13 cellular contexts compared by ENCODE assay signal in the genomic region with DNA sequence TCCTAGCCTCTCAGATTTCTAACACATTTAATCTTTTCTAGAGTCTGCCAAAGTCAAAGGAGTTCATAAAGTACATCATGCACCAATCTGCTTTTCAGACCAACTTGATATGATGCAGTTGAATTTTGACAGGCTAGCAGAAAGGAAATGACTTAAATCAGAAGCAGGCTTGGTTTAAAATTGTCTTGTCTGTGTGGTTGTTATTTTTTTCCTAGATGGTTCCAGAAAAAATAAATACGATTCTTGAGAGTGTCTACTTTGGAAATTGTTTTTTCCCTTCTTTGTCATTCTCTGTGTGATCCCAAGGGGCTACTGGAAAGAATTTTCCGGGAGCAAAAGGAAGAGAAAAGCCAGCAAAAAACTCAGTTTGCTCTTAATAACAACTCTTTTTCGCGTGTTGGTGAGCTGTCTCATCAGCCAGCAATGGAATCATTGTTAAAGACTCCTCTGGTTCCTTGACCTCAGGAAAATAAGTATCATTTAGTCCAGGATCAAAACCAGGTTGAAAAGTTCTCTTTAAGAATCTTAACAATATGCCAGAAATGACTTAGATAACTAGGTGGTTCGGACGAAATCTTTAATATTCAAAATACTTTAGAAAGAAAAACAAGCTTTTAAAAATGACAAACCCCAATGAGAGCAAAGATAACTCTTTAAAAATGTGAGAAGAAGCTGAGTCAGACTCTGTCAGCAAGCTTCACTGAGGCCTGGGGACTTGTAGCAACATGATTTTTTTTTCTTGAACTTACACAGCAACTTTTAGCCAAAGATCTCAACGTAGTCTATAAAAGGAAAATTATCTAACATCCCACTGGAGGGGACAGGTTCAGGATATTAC. TPM values are rescaled to one million over a fixed set of nuclear protein-coding genes. Genes with fewer than 3 reads are reported as not detected.
DNase-seq lines count a peak whose midpoint lies in the region; ATAC-seq and TF ChIP-seq lines count a peak whose summit lies in the region.
"Had no signal": no experiment of that assay in that cellular context is flagged by ENCODE, and none has a peak within 500 bp of the region (broad histone marks: within the 10 kb centered on the region; RNA-seq: fewer than 3 reads in every experiment).

No MANE protein-coding gene starts in this region.

- H2AFZ ChIP-seq in neural progenitor cell (replicated peaks): peak overlapping the region; percentile 68

- no peaks in the 10 kb centered on the region for H3K36me3 ChIP-seq in neural progenitor cell

- H3K27ac ChIP-seq in neural progenitor cell: no peak overlapping the region
- H3K27ac ChIP-seq: A549 had no signal

- H3K79me2 ChIP-seq in neural progenitor cell (ENCODE audit: low read depth): no peaks in the 10 kb centered on the region

- H3F3A ChIP-seq in neural progenitor cell (ENCODE audit: low read depth): no peaks in the 10 kb centered on the region

- POLR2A ChIA-PET in AG04449 (lab: Yijun Ruan, JAX): interaction anchor here (1.3 kb wide), 1 partner anchor 49 kb away, joined by 7 read pairs; a partner anchor contains a TSS
- POLR2A ChIA-PET in naive thymus-derived CD8-positive, alpha-beta T cell (lab: Charles Lee): no interaction called here

- DNase-seq in AG04449 (ENCODE audit: low read depth, low spot score) (peak; percentile 23), fibroblast of peridontal ligament (ENCODE audit: extremely low read depth) (peak; percentile 76), neural progenitor cell (ENCODE audit: low spot score) (no peak), SHP77 treated with DMSO at 0.1 percent for 48 hours (lab: John Stamatoyannopoulos, UW) (no peak), midbrain (lab: John Stamatoyannopoulos, UW) (no peak)
- DNase-seq in NK-92 treated with Interleukin-12 subunit alpha and Interleukin-12 subunit beta, amount 100 ng/mL, for 24 hours (lab: John Stamatoyannopoulos, UW): no peak
- no peak for DNase-seq in naive thymus-derived CD8-positive, alpha-beta T cell
- DNase-seq: activated T-cell treated with anti-CD3 and anti-CD28 coated beads, Interleukin-2, amount 50 U/mL, for 1 hour; effector memory CD4-positive, alpha-beta T cell; NCI-H524 had no signal

- no peak overlapping the region for H3K4me2 ChIP-seq in neural progenitor cell
- H3K4me2 ChIP-seq: A549 had no signal

- no peak overlapping the region for H3K9ac ChIP-seq in neural progenitor cell

- H3K4me3 Mint-ChIP-seq in neural progenitor cell: no peak overlapping the region
- no peak overlapping the region for H3K4me3 Mint-ChIP-seq in naive thymus-derived CD8-positive, alpha-beta T cell

- TF ChIP-seq CTCF in AG04449 (IDR thresholded peaks at IDR 0.05; ENCODE audit: insufficient read depth, low read length, missing control alignments) (no peak), WI38 (IDR thresholded peaks at IDR 0.05; ENCODE audit: low read depth, low read length) (no peak), neural progenitor cell (IDR thresholded peaks at IDR 0.05) (no peak)

- H3K27me3 ChIP-seq in neural progenitor cell: no peaks in the 10 kb centered on the region

- peaks cover 9% of the 10 kb centered on the region for H3K4me1 Mint-ChIP-seq in neural progenitor cell
- H3K4me1 Mint-ChIP-seq in naive thymus-derived CD8-positive, alpha-beta T cell: no peaks in the 10 kb centered on the region

- H3K4me3 ChIP-seq in AG04449 (ENCODE audit: low read depth, low read length) (no peak overlapping the region; the same call in 1 of the 2 replicates), WI38 (ENCODE audit: low read depth, low read length) (0 out of 2 replicates have a peak overlapping the region, but pooled peaks have one; percentile 3), neural progenitor cell (no peak overlapping the region)
- H3K4me3 ChIP-seq: A549, lung had no signal

- peaks cover 2% of the 10 kb centered on the region for H3K27me3 Mint-ChIP-seq in neural progenitor cell (ENCODE audit: insufficient read depth, low read depth)
- H3K27me3 Mint-ChIP-seq in naive thymus-derived CD8-positive, alpha-beta T cell: peaks cover 0 to 6% (median 0%) of the 10 kb centered on the region in 5 donors

- H3K27ac Mint-ChIP-seq in neural progenitor cell: no peak overlapping the region
- no peak overlapping the region for H3K27ac Mint-ChIP-seq in naive thymus-derived CD8-positive, alpha-beta T cell

- CTCF ChIA-PET in AG04449 (lab: Yijun Ruan, JAX): no interaction called here

- no peaks in the 10 kb centered on the region for H3K9me3 Mint-ChIP-seq in neural progenitor cell
- H3K9me3 Mint-ChIP-seq in naive thymus-derived CD8-positive, alpha-beta T cell: no peaks in the 10 kb centered on the region

- no peak for ATAC-seq in naive thymus-derived CD8-positive, alpha-beta T cell
- ATAC-seq: A549 had no signal

- no peaks in the 10 kb centered on the region for H3K9me3 ChIP-seq in neural progenitor cell (ENCODE audit: low read depth)
- H3K9me3 ChIP-seq: A549 had no signal

- no peaks in the 10 kb centered on the region for H4K20me1 ChIP-seq in neural progenitor cell (ENCODE audit: low read depth)

- H3K4me1 ChIP-seq in neural progenitor cell: peaks cover 10% of the 10 kb centered on the region
- H3K4me1 ChIP-seq: A549 had no signal

- no peaks in the 10 kb centered on the region for H3K36me3 Mint-ChIP-seq in neural progenitor cell
- H3K36me3 Mint-ChIP-seq in naive thymus-derived CD8-positive, alpha-beta T cell: no peaks in the 10 kb centered on the region

RNA-seq across cellular contexts. Expression of a gene that starts 49.7 kb away (rescaled TPM):
- 22.6 and 31.3 TPM in 2 replicates for total RNA-seq in neural progenitor cell (ENCODE audit: low replicate concordance)
- total RNA-seq in naive thymus-derived CD8-positive, alpha-beta T cell: 1 to 10 TPM in 1 of 2 experiments, under 1 TPM in 1; 0.63 to 1.1 TPM
- not detected for polyA plus RNA-seq in naive thymus-derived CD8-positive, alpha-beta T cell

Comparison
In these comparisons a context has a peak if more than half of its experiments do, and no peak if none do; other contexts are left out.
1. DNase-seq: peak in AG04449 (single experiment) and fibroblast of peridontal ligament (single experiment); none in neural progenitor cell (single experiment), NK-92 treated with Interleukin-12 subunit alpha and Interleukin-12 subunit beta, amount 100 ng/mL, for 24 hours (single experiment), SHP77 treated with DMSO at 0.1 percent for 48 hours (single experiment), naive thymus-derived CD8-positive, alpha-beta T cell (0 of 10) and midbrain (single experiment).
2. RNA of a gene that starts 49.7 kb away (total RNA-seq): 22.6 to 31.3 TPM in neural progenitor cell; 0.63 to 1.1 TPM in naive thymus-derived CD8-positive, alpha-beta T cell; every median in the first group is over 10 times any median in the second.